8 cellular contexts compared by ENCODE assay signal in the genomic region with DNA sequence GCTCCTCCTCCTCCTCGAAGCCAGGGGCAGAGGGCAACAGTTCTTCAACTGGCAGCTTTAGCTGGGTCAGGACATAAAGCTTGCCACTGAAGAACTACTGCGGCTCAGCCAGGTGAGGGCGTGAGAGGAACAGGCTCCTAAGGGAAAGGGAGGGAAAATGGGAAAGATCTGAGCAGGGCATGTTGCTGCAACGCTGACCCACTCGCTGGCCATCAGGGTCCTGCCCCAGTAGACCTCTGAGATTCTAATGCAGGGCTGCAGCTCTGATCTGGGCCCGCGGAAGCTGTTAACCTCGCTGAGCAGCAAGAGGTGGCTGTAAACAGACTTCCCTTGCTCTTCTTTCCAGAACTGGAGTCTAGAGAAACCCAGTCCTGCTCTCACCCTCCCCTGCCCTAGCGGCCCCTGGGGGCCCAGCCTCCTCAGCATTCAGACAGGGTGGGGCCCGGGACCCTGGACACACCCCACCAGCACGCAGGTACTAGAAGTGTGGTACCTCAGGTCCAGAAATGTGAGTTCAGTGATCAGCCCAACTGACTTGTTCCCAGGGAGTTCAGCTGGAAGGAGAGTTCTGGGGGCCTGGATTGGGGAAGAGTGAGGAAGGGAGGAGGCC. TPM values are rescaled to one million over a fixed set of nuclear protein-coding genes. Genes with fewer than 3 reads are reported as not detected.
A peak's percentile ranks its signal among the peaks of the same experiment; 100 is the strongest.
DNase-seq lines count a peak whose midpoint lies in the region; ATAC-seq and TF ChIP-seq lines count a peak whose summit lies in the region.

No MANE protein-coding gene starts in this region.

- H3K27me3 ChIP-seq in Peyer's patch (no peaks in the 10 kb centered on the region), endodermal cell (ENCODE audit: control insufficient read depth, insufficient read depth, low read length, poor library complexity, severe bottlenecking) (no peaks in the 10 kb centered on the region), neural progenitor cell (peaks cover 29% of the 10 kb centered on the region)

- TF ChIP-seq CTCF in GM12865 (IDR thresholded peaks at IDR 0.05; ENCODE audit: insufficient read depth, low read depth, low read length, missing control alignments) (peak; percentile 29), Peyer's patch (IDR thresholded peaks at IDR 0.05) (peak in 4 of 6 experiments; percentile 14 to 68 (median 65)), endodermal cell (conservative IDR thresholded peaks at IDR 0.05) (peak; percentile 79), neural progenitor cell (IDR thresholded peaks at IDR 0.05) (peak; percentile 69)

- H3K27me3 Mint-ChIP-seq in endodermal cell (ENCODE audit: insufficient read depth) (peaks cover 4% of the 10 kb centered on the region), neural progenitor cell (ENCODE audit: insufficient read depth, low read depth) (peaks cover 7% of the 10 kb centered on the region)

- peak overlapping the region; percentile 78 for H3K9ac ChIP-seq in endodermal cell (ENCODE audit: extremely low read depth, low read length, poor library complexity, severe bottlenecking)
- no peak overlapping the region for H3K9ac ChIP-seq in neural progenitor cell

- peak overlapping the region; percentile 84 for H3K4me3 Mint-ChIP-seq in endodermal cell
- H3K4me3 Mint-ChIP-seq in neural progenitor cell = peak overlapping the region; percentile 84

- H3K36me3 ChIP-seq in Peyer's patch (peaks cover 0 to 24% (median 0%) of the 10 kb centered on the region in 3 donors), endodermal cell (ENCODE audit: control insufficient read depth, insufficient read depth, low read length) (peaks cover 25% of the 10 kb centered on the region), neural progenitor cell (no peaks in the 10 kb centered on the region)

- H3K4me1 ChIP-seq in Peyer's patch = peaks cover 0 to 42% (median 16%) of the 10 kb centered on the region in 4 donors
- peaks cover 15% of the 10 kb centered on the region for H3K4me1 ChIP-seq in endodermal cell (ENCODE audit: control insufficient read depth, insufficient read depth, low read length)
- H3K4me1 ChIP-seq in neural progenitor cell = peaks cover 37% of the 10 kb centered on the region

- ATAC-seq in GM21619 (IDR thresholded peaks at IDR 0.05; ENCODE audit: unreplicated experiment) (no peak), GM19397 (IDR thresholded peaks at IDR 0.05; ENCODE audit: unreplicated experiment) (no peak)

- peaks cover 16% of the 10 kb centered on the region for H4K20me1 ChIP-seq in neural progenitor cell (ENCODE audit: low read depth)

- DNase-seq in A172 (ENCODE audit: low spot score) (peak; percentile 65), GM12865 (ENCODE audit: low read depth) (no peak), Peyer's patch (peak in 1 of 3 donors; percentile 77), endodermal cell (peak; percentile 94), neural progenitor cell (ENCODE audit: low spot score) (peak; percentile 86), NCI-H2029 treated with DMSO at 0.1 percent for 48 hours (lab: John Stamatoyannopoulos, UW) (no peak)

- H3K27ac Mint-ChIP-seq in endodermal cell (peak overlapping the region; percentile 76), neural progenitor cell (peak overlapping the region; percentile 66)

- 4 to 8% methylated on average over 8 to 11 of the region's 11 CpGs for WGBS in endodermal cell (ENCODE audit: insufficient coverage in 1 of 2, insufficient read length in 1 of 2), 2 experiments

- H3K4me3 ChIP-seq in GM12865 (ENCODE audit: low read depth, low read length) = no peak overlapping the region
- peak overlapping the region; percentile 70 to 93 (median 83) for H3K4me3 ChIP-seq in Peyer's patch
- peak overlapping the region; percentile 93 for H3K4me3 ChIP-seq in endodermal cell (ENCODE audit: low read length)
- H3K4me3 ChIP-seq in neural progenitor cell = peak overlapping the region; percentile 78

- peak overlapping the region; percentile 91 for H3K4me2 ChIP-seq in neural progenitor cell

- H3K36me3 Mint-ChIP-seq in endodermal cell (ENCODE audit: low read depth) (peaks cover 15% of the 10 kb centered on the region), neural progenitor cell (no peaks in the 10 kb centered on the region)

- H3K79me2 ChIP-seq in neural progenitor cell (ENCODE audit: low read depth) = no peaks in the 10 kb centered on the region

- H2AFZ ChIP-seq in neural progenitor cell (replicated peaks) = peak overlapping the region; percentile 8

- H3K4me1 Mint-ChIP-seq in endodermal cell (peaks cover 22% of the 10 kb centered on the region), neural progenitor cell (peaks cover 35% of the 10 kb centered on the region)

- TF ChIP-seq POLR2A in Peyer's patch (IDR thresholded peaks at IDR 0.05) = peak; percentile 31 to 60

- H3K9me3 Mint-ChIP-seq in endodermal cell = no peaks in the 10 kb centered on the region
- H3K9me3 Mint-ChIP-seq in neural progenitor cell = no peaks in the 10 kb centered on the region

- no peaks in the 10 kb centered on the region for H3K9me3 ChIP-seq in Peyer's patch
- H3K9me3 ChIP-seq in endodermal cell (ENCODE audit: control insufficient read depth, low read length) = no peaks in the 10 kb centered on the region
- no peaks in the 10 kb centered on the region for H3K9me3 ChIP-seq in neural progenitor cell (ENCODE audit: low read depth)

- H3K27ac ChIP-seq in Peyer's patch = peak overlapping the region; percentile 95 to 99 (median 97)
- H3K27ac ChIP-seq in endodermal cell (ENCODE audit: low read depth, low read length) = peak overlapping the region; percentile 88
- H3K27ac ChIP-seq in neural progenitor cell = no peak overlapping the region

- peaks cover 54% of the 10 kb centered on the region for H3F3A ChIP-seq in neural progenitor cell (ENCODE audit: low read depth)

RNA-seq across cellular contexts. Expression of gene TLCD2, which starts 3.8 kb away (rescaled TPM):
- total RNA-seq in A172 (2014; rRNA removed; shearing (Covaris generic)) = 0.45 and 0.50 TPM in 2 replicates
- 10 to 100 TPM in 3 of 4 donors, 1 to 10 TPM in 1; 8.3 to 37.8 (median 19.5) TPM for total RNA-seq in Peyer's patch
- total RNA-seq in endodermal cell = 1 to 10 TPM in 1 of 2 donors, under 1 TPM in 1; 0.84 to 1.8 TPM
- 0.93 TPM for polyA plus RNA-seq in endodermal cell (2013, experiment 1 of 2)
- polyA plus RNA-seq in endodermal cell (2013, experiment 2 of 2) = 0.99 TPM
- total RNA-seq in neural progenitor cell (ENCODE audit: low replicate concordance) = 0.15 and 0.28 TPM in 2 replicates

RNA-seq across cellular contexts. Expression of gene WDR81, which starts 10.5 kb away (rescaled TPM):
- 22.2 and 25.5 TPM in 2 replicates for total RNA-seq in A172 (2014; rRNA removed; shearing (Covaris generic))
- total RNA-seq in Peyer's patch (10 to 100 TPM; 37.1 to 83.3 (median 59.2) TPM), endodermal cell (10 to 100 TPM; 13.4 to 17.9 TPM), neural progenitor cell (ENCODE audit: low replicate concordance) (1.9 and 10.4 TPM in 2 replicates)
- 8.0 TPM for polyA plus RNA-seq in endodermal cell (2013, experiment 1 of 2)
- 6.0 TPM for polyA plus RNA-seq in endodermal cell (2013, experiment 2 of 2)

RNA-seq across cellular contexts. Expression of gene SERPINF2, which starts 28.7 kb away (rescaled TPM):
- total RNA-seq in A172 (2014; rRNA removed; shearing (Covaris generic)) = 0.64 and 1.9 TPM in 2 replicates
- total RNA-seq in Peyer's patch (1 to 10 TPM; 4.0 to 9.6 (median 5.6) TPM), endodermal cell (1 to 10 TPM in 1 of 2 donors, under 1 TPM in 1; 0.86 to 1.8 TPM), neural progenitor cell (ENCODE audit: low replicate concordance) (0.59 TPM in 1 of 2 replicates, not detected in the other)
- 0.50 TPM for polyA plus RNA-seq in endodermal cell (2013, experiment 1 of 2)
- polyA plus RNA-seq in endodermal cell (2013, experiment 2 of 2) = 0.41 TPM

RNA-seq across cellular contexts. Expression of gene PRPF8, which starts 29.3 kb away (rescaled TPM):
- total RNA-seq in A172 (2014; rRNA removed; shearing (Covaris generic)) = 77.9 and 90.5 TPM in 2 replicates
- total RNA-seq in Peyer's patch (100 to 1,000 TPM; 138 to 390 (median 226) TPM), endodermal cell (100 to 1,000 TPM; 298 to 375 TPM), neural progenitor cell (ENCODE audit: low replicate concordance) (119 and 173 TPM in 2 replicates)
- 230 TPM for polyA plus RNA-seq in endodermal cell (2013, experiment 1 of 2)
- polyA plus RNA-seq in endodermal cell (2013, experiment 2 of 2) = 223 TPM

RNA-seq across cellular contexts. Expression of gene SERPINF1, which starts 47.9 kb away (rescaled TPM):
- total RNA-seq in A172 (2014; rRNA removed; shearing (Covaris generic)) = 11.0 and 13.4 TPM in 2 replicates
- total RNA-seq in Peyer's patch (100 to 1,000 TPM in 1 of 4 donors, 10 to 100 TPM in 3; 28.7 to 306 (median 81.6) TPM), endodermal cell (10 to 100 TPM; 39.7 to 64.1 TPM), neural progenitor cell (ENCODE audit: low replicate concordance) (57.9 and 93.5 TPM in 2 replicates)
- 36.7 TPM for polyA plus RNA-seq in endodermal cell (2013, experiment 1 of 2)
- 33.9 TPM for polyA plus RNA-seq in endodermal cell (2013, experiment 2 of 2)

Comparison
In these comparisons a context has a peak if more than half of its experiments do, and no peak if none do; other contexts are left out.
1. DNase-seq: peak in A172 (single experiment), endodermal cell (single experiment) and neural progenitor cell (single experiment); none in GM12865 (single experiment) and NCI-H2029 treated with DMSO at 0.1 percent for 48 hours (single experiment).
2. CTCF ChIP-seq: peak in every context shown above with its lines; median percentile 79 in endodermal cell; 69 in neural progenitor cell; 65 in Peyer's patch; 29 in GM12865.